ENCODE assay signal across 1 cellular context in the genomic region with DNA sequence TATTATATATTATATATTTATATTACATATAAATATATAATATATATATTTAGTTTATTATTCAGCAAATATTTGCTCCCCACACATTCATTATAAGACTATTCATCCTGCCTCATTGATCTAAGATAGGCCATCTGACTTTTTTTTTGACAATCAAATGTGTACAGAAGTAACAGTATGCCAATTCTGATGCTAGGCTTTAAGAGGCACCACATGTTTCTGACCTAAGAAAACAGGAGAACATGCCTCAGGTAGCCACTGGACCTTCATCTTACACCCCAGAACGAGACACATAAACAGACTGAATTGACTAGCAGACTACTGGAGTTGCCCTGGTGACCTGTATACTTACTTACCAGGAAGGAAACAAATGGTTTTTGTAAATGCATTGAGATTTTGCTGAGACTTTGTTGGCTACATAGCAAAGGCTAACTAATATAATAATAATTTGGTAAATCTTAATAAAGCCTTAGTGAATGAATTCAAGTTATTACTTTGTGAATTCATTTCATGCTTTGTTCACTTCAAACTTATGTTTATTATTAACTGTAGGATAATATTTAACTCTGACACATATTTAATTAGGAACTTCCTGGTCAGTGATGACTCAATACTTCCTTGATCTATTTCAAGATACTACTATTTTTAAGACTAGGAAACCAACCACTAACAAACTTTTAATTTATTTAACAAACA.
TF ChIP-seq lines count a peak whose summit lies in the region.

No MANE protein-coding gene starts in this region.

TF ChIP-seq in H1, 55 proteins besides CTCF, POLR2A, EP300 and RAD21 (continued from another document):
- TF ChIP-seq HDAC2 (IDR thresholded peaks at IDR 0.05; ENCODE audit: borderline replicate concordance in 1 of 2, low read depth in 2 of 2, low read length in 2 of 2), result no peak
- TF ChIP-seq CBX5 (IDR thresholded peaks at IDR 0.05; ENCODE audit: low read depth, low read length), result no peak
- no peak for TF ChIP-seq SP4 (IDR thresholded peaks at IDR 0.05; ENCODE audit: low read length)
- TF ChIP-seq FOSL1 (IDR thresholded peaks at IDR 0.05; ENCODE audit: insufficient read depth, low read depth, low read length), result no peak
- TF ChIP-seq, protein P1, sequence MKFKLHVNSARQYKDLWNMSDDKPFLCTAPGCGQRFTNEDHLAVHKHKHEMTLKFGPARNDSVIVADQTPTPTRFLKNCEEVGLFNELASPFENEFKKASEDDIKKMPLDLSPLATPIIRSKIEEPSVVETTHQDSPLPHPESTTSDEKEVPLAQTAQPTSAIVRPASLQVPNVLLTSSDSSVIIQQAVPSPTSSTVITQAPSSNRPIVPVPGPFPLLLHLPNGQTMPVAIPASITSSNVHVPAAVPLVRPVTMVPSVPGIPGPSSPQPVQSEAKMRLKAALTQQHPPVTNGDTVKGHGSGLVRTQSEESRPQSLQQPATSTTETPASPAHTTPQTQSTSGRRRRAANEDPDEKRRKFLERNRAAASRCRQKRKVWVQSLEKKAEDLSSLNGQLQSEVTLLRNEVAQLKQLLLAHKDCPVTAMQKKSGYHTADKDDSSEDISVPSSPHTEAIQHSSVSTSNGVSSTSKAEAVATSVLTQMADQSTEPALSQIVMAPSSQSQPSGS (IDR thresholded peaks at IDR 0.05; ENCODE audit: low read length), result no peak
- no peak for TF ChIP-seq YY1 (IDR thresholded peaks at IDR 0.05; ENCODE audit: low read depth, low read length)
- TF ChIP-seq NANOG (IDR thresholded peaks at IDR 0.05; ENCODE audit: insufficient read depth, low read depth, low read length, poor library complexity, severe bottlenecking), result no peak
